ENCODE assay signal across 14 cellular contexts in genomic region chr12:87092421-87092820, GRCh38.
DNase-seq lines count a peak whose midpoint lies in the region; TF ChIP-seq lines count a peak whose summit lies in the region.
"Had no signal": no experiment of that assay in that cellular context is flagged by ENCODE, and none has a peak within 500 bp of the region (broad histone marks: within the 10 kb centered on the region; RNA-seq: fewer than 3 reads in every experiment).

No MANE protein-coding gene starts in this region.

- 88% methylated on average over 1 of the region's 1 CpG for WGBS in thyroid gland, 2 donors
- WGBS in sigmoid colon, 2 donors = 90 to 94% methylated on average over 1 of the region's 1 CpG

- no peaks in the 10 kb centered on the region for H3K4me1 ChIP-seq in thyroid gland
- no peaks in the 10 kb centered on the region for H3K4me1 ChIP-seq in sigmoid colon

- H3K4me3 ChIP-seq in thyroid gland (replicated peaks in 1 of 3) (no peak overlapping the region), sigmoid colon (no peak overlapping the region)

- TF ChIP-seq CTCF in thyroid gland (IDR thresholded peaks at IDR 0.05) (no peak), sigmoid colon (IDR thresholded peaks at IDR 0.05) (no peak)

- TF ChIP-seq POLR2A in thyroid gland (IDR thresholded peaks at IDR 0.05) (no peak), sigmoid colon (IDR thresholded peaks at IDR 0.05) (no peak)

- no peak overlapping the region for H3K27ac ChIP-seq in thyroid gland
- no peak overlapping the region for H3K27ac ChIP-seq in sigmoid colon
- H3K27ac ChIP-seq: 22Rv1 had no signal

- intact Hi-C loops in thyroid gland (cut with DNase I) (no loop called here), sigmoid colon (cut with DNase I) (no loop called here)

- H3K27me3 ChIP-seq in thyroid gland (no peaks in the 10 kb centered on the region), sigmoid colon (no peaks in the 10 kb centered on the region)

- no peak for TF ChIP-seq EP300 in sigmoid colon (IDR thresholded peaks at IDR 0.05)

- peak; percentile 17 for DNase-seq in DMS53 (lab: John Stamatoyannopoulos, UW)
- no peak for DNase-seq in DMS53 treated with DMSO at 0.1 percent for 48 hours (lab: John Stamatoyannopoulos, UW; ENCODE audit: unreplicated experiment)
- peak; percentile 1 for DNase-seq in dermis blood vessel endothelial cell
- DNase-seq in glomerular endothelial cell (ENCODE audit: extremely low read depth, low read depth, low spot score) = peak; percentile 12
- DNase-seq in stimulated activated CD4-positive, alpha-beta T cell treated with anti-CD3 and anti-CD28 coated beads, Interleukin-2, amount 100 ng/mL, for 48 hours = no peak
- no peak for DNase-seq in NCI-H146 (lab: John Stamatoyannopoulos, UW)
- no peak for DNase-seq in thyroid gland
- no peak for DNase-seq in sigmoid colon
- DNase-seq: CD8-positive, alpha-beta T cell; COR-L47; DMS153; GF-D8; H7 had no signal

- H3K9me3 ChIP-seq in thyroid gland = no peaks in the 10 kb centered on the region
- no peaks in the 10 kb centered on the region for H3K9me3 ChIP-seq in sigmoid colon

- H3K36me3 ChIP-seq in thyroid gland (no peaks in the 10 kb centered on the region), sigmoid colon (no peaks in the 10 kb centered on the region)

Comparison
In these comparisons a context has a peak if more than half of its experiments do, and no peak if none do; other contexts are left out.
1. DNase-seq: peak in DMS53 (single experiment), dermis blood vessel endothelial cell (single experiment) and glomerular endothelial cell (single experiment); none in DMS53 treated with DMSO at 0.1 percent for 48 hours (single experiment), stimulated activated CD4-positive, alpha-beta T cell treated with anti-CD3 and anti-CD28 coated beads, Interleukin-2, amount 100 ng/mL, for 48 hours (0 of 2), NCI-H146 (single experiment), thyroid gland (0 of 2) and sigmoid colon (single experiment).